ENCODE assay signal across 8 cellular contexts in the genomic region with DNA sequence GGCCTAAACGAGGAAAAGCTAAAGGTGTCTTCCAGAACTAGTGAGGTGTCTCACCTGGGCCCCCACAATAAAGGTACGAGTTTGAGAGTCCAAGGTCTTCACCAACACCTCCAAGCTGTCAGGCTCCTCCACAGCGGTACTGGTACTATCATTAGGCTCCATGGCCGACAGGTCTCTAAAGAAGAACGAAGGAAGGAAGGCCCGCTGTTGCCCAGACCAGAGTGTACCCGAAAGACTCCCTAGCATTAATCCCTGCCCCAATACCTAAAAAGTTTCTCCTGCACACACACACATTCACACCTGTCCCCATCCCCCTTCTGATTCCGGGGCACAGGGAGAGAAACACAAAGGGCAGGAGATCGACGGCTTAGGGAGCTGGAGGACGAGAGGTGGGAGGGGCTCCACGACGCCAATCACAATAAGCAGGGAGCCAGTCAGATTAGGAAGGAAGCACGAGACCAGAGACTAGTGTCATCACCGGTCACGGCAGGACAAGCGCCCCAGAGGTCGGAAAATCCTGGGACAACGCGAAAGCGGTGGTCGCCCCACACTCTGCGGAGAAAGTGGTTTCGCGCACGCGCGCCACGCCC. TPM values are rescaled to one million over a fixed set of nuclear protein-coding genes. Genes with fewer than 3 reads are reported as not detected.
DNase-seq lines count a peak whose midpoint lies in the region; ATAC-seq, FAIRE-seq and TF ChIP-seq lines count a peak whose summit lies in the region.

No MANE protein-coding gene starts in this region.

- H3K27me3 Mint-ChIP-seq in stimulated activated memory B cell treated with anti-CD40 and anti-IgM and Interleukin-4, amounts not matched to agents 10 μg/mL and 1 μg/mL and 100 μg/mL, for 72 hours = no peaks in the 10 kb centered on the region

- TSS peak; percentile 54 for BruUV-seq in PC-3 (replicated peaks; lab: Mats Ljungman, UMichigan)

- no peaks in the 10 kb centered on the region for H4K20me1 ChIP-seq in DOHH2 (ENCODE audit: control insufficient read depth, insufficient read depth, low read depth, low read length)
- H4K20me1 ChIP-seq in PC-3 (ENCODE audit: low read length) = no peaks in the 10 kb centered on the region; the same call in 1 of the 2 replicates

- TF ChIP-seq CTCF in DOHH2 (IDR thresholded peaks at IDR 0.05; ENCODE audit: low read depth, low read length, poor library complexity, severe bottlenecking) (no peak), GM20000 (IDR thresholded peaks at IDR 0.05; ENCODE audit: extremely low read depth, missing control alignments) (no peak), PC-3 (conservative IDR thresholded peaks at IDR 0.05; ENCODE audit: low read depth, low read length) (no peak), cardiac fibroblast (IDR thresholded peaks at IDR 0.05; ENCODE audit: low read depth, low read length) (no peak), kidney (IDR thresholded peaks at IDR 0.05; ENCODE audit: borderline replicate concordance, extremely low read depth, insufficient read depth) (no peak)

- peak overlapping the region; percentile 69 for H2AFZ ChIP-seq in PC-3 (ENCODE audit: low read length)

- peak; percentile 73 for DNase-seq in GM20000 (ENCODE audit: low spot score)
- peak; percentile 52 for DNase-seq in PC-3
- DNase-seq in cardiac fibroblast (ENCODE audit: low read depth in 2 of 2) = peak; percentile 76 to 84
- DNase-seq in kidney = no peak
- DNase-seq in stimulated activated CD4-positive, alpha-beta T cell treated with anti-CD3 and anti-CD28 coated beads, Interleukin-2, amount 100 ng/mL, for 24 hours = no peak

- peak overlapping the region; percentile 91 for H3K27ac Mint-ChIP-seq in stimulated activated memory B cell treated with anti-CD40 and anti-IgM and Interleukin-4, amounts not matched to agents 10 μg/mL and 1 μg/mL and 100 μg/mL, for 72 hours

- H3K36me3 Mint-ChIP-seq in stimulated activated memory B cell treated with anti-CD40 and anti-IgM and Interleukin-4, amounts not matched to agents 10 μg/mL and 1 μg/mL and 100 μg/mL, for 72 hours = peaks cover 46% of the 10 kb centered on the region

- H3K36me3 ChIP-seq in DOHH2 (ENCODE audit: control insufficient read depth, low read length) (peaks cover 46% of the 10 kb centered on the region), PC-3 (ENCODE audit: low read depth, low read length) (peaks cover 32% of the 10 kb centered on the region), kidney (ENCODE audit: control insufficient read depth in 1 of 2, insufficient read depth in 2 of 2, low read length in 2 of 2) (peaks cover 22 to 27% of the 10 kb centered on the region in 2 donors)

- peaks cover 15% of the 10 kb centered on the region for H3K4me1 ChIP-seq in DOHH2 (ENCODE audit: control insufficient read depth, low read length)
- peaks cover 17% of the 10 kb centered on the region for H3K4me1 ChIP-seq in PC-3 (ENCODE audit: insufficient read depth, low read length)
- H3K4me1 ChIP-seq in kidney (ENCODE audit: control insufficient read depth in 1 of 2, insufficient read depth in 1 of 2, low read depth in 1 of 2, low read length in 2 of 2) = peaks cover 17 to 24% of the 10 kb centered on the region in 2 donors

- H3K9me2 ChIP-seq in DOHH2 (replicated peaks; ENCODE audit: control insufficient read depth, low read length) = no peaks in the 10 kb centered on the region
- no peaks in the 10 kb centered on the region for H3K9me2 ChIP-seq in PC-3 (replicated peaks; ENCODE audit: low read length)

- POLR2A ChIA-PET in PC-3 (lab: Charles Lee; ENCODE audit: unreplicated experiment) = interaction anchor here (0.6 to 1.0 kb wide), 3 partner anchors 14 to 30 kb away, joined by 4 to 7 read pairs (median 6); no protein-coding TSS in a partner anchor

- CTCF ChIA-PET in PC-3 (lab: Charles Lee) = no interaction called here

- H3K27ac ChIP-seq in DOHH2 (ENCODE audit: low read depth, low read length) (peak overlapping the region; percentile 82), PC-3 (ENCODE audit: low read length) (peak overlapping the region; percentile 86), kidney (ENCODE audit: low read depth in 2 of 2, low read length in 2 of 2) (peak overlapping the region; percentile 98 to 100)

- peaks cover 6% of the 10 kb centered on the region for H3F3A ChIP-seq in DOHH2 (ENCODE audit: control insufficient read depth, insufficient read depth)
- no peaks in the 10 kb centered on the region for H3F3A ChIP-seq in PC-3 (ENCODE audit: low read length, unreplicated experiment)

- ATAC-seq in HG03521 (IDR thresholded peaks at IDR 0.05; ENCODE audit: unreplicated experiment) (peak; percentile 8), PC-3 (peak; percentile 62)
- ATAC-seq in stimulated activated memory B cell treated with anti-CD40 and anti-IgM and Interleukin-4, amounts not matched to agents 10 μg/mL and 1 μg/mL and 100 μg/mL, for 72 hours = peak; percentile 60

- H3K4me2 ChIP-seq in DOHH2 (ENCODE audit: low read length) (peak overlapping the region; percentile 84), PC-3 (ENCODE audit: low read length) (peak overlapping the region; percentile 90)

- FAIRE-seq in kidney (lab: Jason Lieb, UNC) = no peak

- peak overlapping the region; percentile 87 for H3K4me3 Mint-ChIP-seq in stimulated activated memory B cell treated with anti-CD40 and anti-IgM and Interleukin-4, amounts not matched to agents 10 μg/mL and 1 μg/mL and 100 μg/mL, for 72 hours

- peaks cover 52% of the 10 kb centered on the region for H3K4me1 Mint-ChIP-seq in stimulated activated memory B cell treated with anti-CD40 and anti-IgM and Interleukin-4, amounts not matched to agents 10 μg/mL and 1 μg/mL and 100 μg/mL, for 72 hours

- H3K27me3 ChIP-seq in DOHH2 (ENCODE audit: control insufficient read depth, low read length) = no peaks in the 10 kb centered on the region
- H3K27me3 ChIP-seq in PC-3 (ENCODE audit: low read length) = no peaks in the 10 kb centered on the region

- H3K9ac ChIP-seq in PC-3 (ENCODE audit: low read length) (peak overlapping the region; percentile 95), kidney (ENCODE audit: low read length in 2 of 2) (peak overlapping the region; percentile 90)

- H3K9me3 Mint-ChIP-seq in stimulated activated memory B cell treated with anti-CD40 and anti-IgM and Interleukin-4, amounts not matched to agents 10 μg/mL and 1 μg/mL and 100 μg/mL, for 72 hours = no peaks in the 10 kb centered on the region

- H3K4me3 ChIP-seq in DOHH2 (ENCODE audit: low read length) = peak overlapping the region; percentile 83
- peak overlapping the region; percentile 88 for H3K4me3 ChIP-seq in PC-3 (ENCODE audit: low read length)
- H3K4me3 ChIP-seq in cardiac fibroblast (replicated peaks in 1 of 2; ENCODE audit: low read depth in 2 of 2, low read length in 2 of 2) = peak overlapping the region; percentile 83 to 93
- peak overlapping the region; percentile 87 to 97 for H3K4me3 ChIP-seq in kidney (ENCODE audit: low read length in 2 of 2)

- H3K9me3 ChIP-seq in DOHH2 (ENCODE audit: control insufficient read depth, insufficient read depth, low read length) (no peaks in the 10 kb centered on the region), PC-3 (ENCODE audit: low read length) (no peaks in the 10 kb centered on the region), kidney (ENCODE audit: control insufficient read depth in 1 of 2, low read length in 2 of 2) (no peaks in the 10 kb centered on the region)

- peaks cover 51% of the 10 kb centered on the region for H3K79me2 ChIP-seq in DOHH2 (ENCODE audit: control insufficient read depth, low read length)
- peaks cover 36% of the 10 kb centered on the region for H3K79me2 ChIP-seq in PC-3 (ENCODE audit: low read length)

- intact Hi-C loops in PC-3 (cut with micrococcal nuclease) = loop anchor here (1.0 kb wide), 1 partner anchor 31 kb away; a partner anchor contains a TSS
- intact Hi-C loops in kidney (cut with DNase I) = no loop called here

RNA-seq across cellular contexts. Expression of a gene that starts 0.8 kb away (rescaled TPM):
- total RNA-seq in PC-3 (2014; rRNA removed) = 320 and 365 TPM in 2 replicates
- total RNA-seq in kidney = 232 TPM
- 215 TPM for polyA plus RNA-seq in kidney (ENCODE audit: insufficient read depth, low read depth, low replicate concordance)

RNA-seq across cellular contexts. Expression of a gene that starts 4.0 kb away (rescaled TPM):
- total RNA-seq in PC-3 (2014; rRNA removed) (1.6 and 2.2 TPM in 2 replicates), kidney (4.6 TPM)
- 154 TPM for polyA plus RNA-seq in kidney (ENCODE audit: insufficient read depth, low read depth, low replicate concordance)

RNA-seq across cellular contexts. Expression of a gene that starts 8.9 kb away (rescaled TPM):
- total RNA-seq in PC-3 (2014; rRNA removed) (26.3 and 33.2 TPM in 2 replicates), kidney (26.5 TPM)
- polyA plus RNA-seq in kidney (ENCODE audit: insufficient read depth, low read depth, low replicate concordance) = 25.5 TPM

RNA-seq across cellular contexts. Expression of a gene that starts 13.1 kb away (rescaled TPM):
- 11.8 and 14.9 TPM in 2 replicates for total RNA-seq in PC-3 (2014; rRNA removed)
- 17.7 TPM for total RNA-seq in kidney
- polyA plus RNA-seq in kidney (ENCODE audit: insufficient read depth, low read depth, low replicate concordance) = 28.6 TPM

RNA-seq across cellular contexts. Expression of a gene that starts 14.2 kb away (rescaled TPM):
- 227 and 267 TPM in 2 replicates for total RNA-seq in PC-3 (2014; rRNA removed)
- total RNA-seq in kidney = 130 TPM
- 270 TPM for polyA plus RNA-seq in kidney (ENCODE audit: insufficient read depth, low read depth, low replicate concordance)

Comparison
In these comparisons a context has a peak if more than half of its experiments do, and no peak if none do; other contexts are left out.
1. DNase-seq: peak in GM20000 (single experiment), PC-3 (single experiment) and cardiac fibroblast (2 of 2); none in kidney (single experiment) and stimulated activated CD4-positive, alpha-beta T cell treated with anti-CD3 and anti-CD28 coated beads, Interleukin-2, amount 100 ng/mL, for 24 hours (0 of 2).
2. ATAC-seq: peak in every context shown above with its lines; median percentile 62 in PC-3; 60 in stimulated activated memory B cell treated with anti-CD40 and anti-IgM and Interleukin-4, amounts not matched to agents 10 μg/mL and 1 μg/mL and 100 μg/mL, for 72 hours; 8 in HG03521.
3. Peak in every context shown above with its lines, with median percentiles within 50 percentile points of each other: H3K27ac ChIP-seq and H3K4me3 ChIP-seq.